In genomic region chr5:93307557-93307956, GRCh38 we compare ENCODE assay signal across 22 cellular contexts.
DNase-seq lines count a peak whose midpoint lies in the region; ATAC-seq, FAIRE-seq and TF ChIP-seq lines count a peak whose summit lies in the region.
"Had no signal": no experiment of that assay in that cellular context is flagged by ENCODE, and none has a peak within 500 bp of the region (broad histone marks: within the 10 kb centered on the region; RNA-seq: fewer than 3 reads in every experiment).

No MANE protein-coding gene starts in this region.

- H3K9ac ChIP-seq in IMR-90 (ENCODE audit: low read depth, low read length) (no peak overlapping the region), astrocyte (ENCODE audit: low read length) (no peak overlapping the region)

- no peak overlapping the region for H3K4me3 Mint-ChIP-seq in astrocyte (ENCODE audit: unreplicated experiment)
- H3K4me3 Mint-ChIP-seq: activated naive CD8-positive, alpha-beta T cell; immature natural killer cell had no signal

- peak; percentile 67 for DNase-seq in AG09309 (ENCODE audit: low read depth)
- DNase-seq in IMR-90, result peak; percentile 63
- DNase-seq in astrocyte (ENCODE audit: low read depth), result peak; percentile 77
- DNase-seq in fibroblast of villous mesenchyme (ENCODE audit: low read depth), result peak; percentile 20
- DNase-seq in medulla oblongata (ENCODE audit: extremely low spot score), result no peak
- no peak for DNase-seq in H4 (ENCODE audit: low spot score)
- no peak for DNase-seq in GM12891 (ENCODE audit: insufficient read length, low spot score)
- DNase-seq in stomach, result no peak
- DNase-seq: AML-193, COR-L47, dorsolateral prefrontal cortex, GOT3, heart right ventricle, immature natural killer cell, NCI-H1105 treated with DMSO at 0.1 percent for 48 hours, NCI-H82, retina, substantia nigra, T-helper 9 cell had no signal

- H3K79me1 ChIP-seq in IMR-90 (ENCODE audit: low read depth in 1 of 2, low read length in 2 of 2), result no peaks in the 10 kb centered on the region

- CTCF ChIA-PET in IMR-90 (lab: Yijun Ruan, JAX), result no interaction called here

- no peak overlapping the region for H2AK9ac ChIP-seq in IMR-90 (replicated peaks; ENCODE audit: low read depth, low read length, poor library complexity)

- no peak overlapping the region for H2BK120ac ChIP-seq in IMR-90 (ENCODE audit: low read depth, low read length)

- no peaks in the 10 kb centered on the region for H3K9me3 ChIP-seq in IMR-90 (ENCODE audit: control insufficient read depth, insufficient read depth, low read length)
- no peaks in the 10 kb centered on the region for H3K9me3 ChIP-seq in astrocyte (ENCODE audit: insufficient read depth, low read depth, low read length)
- no peaks in the 10 kb centered on the region for H3K9me3 ChIP-seq in stomach
- H3K9me3 ChIP-seq: heart right ventricle, neutrophil had no signal

- no peak overlapping the region for H3K4ac ChIP-seq in IMR-90 (ENCODE audit: low read depth, low read length)

- TF ChIP-seq RAD21 in IMR-90 (IDR thresholded peaks at IDR 0.05; ENCODE audit: low read length), result no peak

- no peak overlapping the region for H3K18ac ChIP-seq in IMR-90 (ENCODE audit: low read depth, low read length)

- POLR2A ChIA-PET in IMR-90 (lab: Charles Lee; ENCODE audit: unreplicated experiment), result no interaction called here

- H4K20me1 ChIP-seq in IMR-90 (ENCODE audit: insufficient read depth, low read length) (no peaks in the 10 kb centered on the region), astrocyte (ENCODE audit: insufficient read depth, low read length) (no peaks in the 10 kb centered on the region)

- ATAC-seq in IMR-90 (ENCODE audit: low read depth), result peak; percentile 24; the same call in 1 of the 2 replicates
- ATAC-seq: heart right ventricle, Panc1 had no signal

- H3K4me3 ChIP-seq in AG09309 (ENCODE audit: control insufficient read depth, low read depth, low read length) (no peak overlapping the region), IMR-90 (ENCODE audit: insufficient read depth, low read depth, low read length) (no peak overlapping the region), astrocyte (ENCODE audit: insufficient read depth, low read depth, low read length) (no peak overlapping the region), fibroblast of villous mesenchyme (ENCODE audit: low read depth, low read length) (no peak overlapping the region), stomach (no peak overlapping the region)
- H3K4me3 ChIP-seq: dorsolateral prefrontal cortex, heart right ventricle had no signal

- no peak overlapping the region for H3K14ac ChIP-seq in IMR-90 (replicated peaks; ENCODE audit: low read depth, low read length)

- no peaks in the 10 kb centered on the region; the same call in none of the 2 replicates for H3K9me1 ChIP-seq in IMR-90 (ENCODE audit: insufficient read depth, low read length)

- TF ChIP-seq POLR2A in IMR-90 (IDR thresholded peaks at IDR 0.05; ENCODE audit: low read depth, low read length) (no peak), GM12891 (IDR thresholded peaks at IDR 0.05; ENCODE audit: low read depth, low read length) (no peak), stomach (IDR thresholded peaks at IDR 0.05) (no peak)

- H3K4me2 ChIP-seq in IMR-90 (ENCODE audit: low read depth, low read length) (no peak overlapping the region), astrocyte (ENCODE audit: low read length) (no peak overlapping the region)

- FAIRE-seq in astrocyte (lab: Jason Lieb, UNC) (peak; percentile 26), GM12891 (lab: Jason Lieb, UNC) (no peak)

- no peak overlapping the region for H2BK20ac ChIP-seq in IMR-90 (ENCODE audit: low read depth, low read length)

- TF ChIP-seq EP300 in stomach (IDR thresholded peaks at IDR 0.05), result no peak

- H3K27me3 Mint-ChIP-seq in astrocyte (ENCODE audit: low read depth, unreplicated experiment), result no peaks in the 10 kb centered on the region

- TF ChIP-seq CTCF in AG09309 (IDR thresholded peaks at IDR 0.05; ENCODE audit: control insufficient read depth, insufficient read depth, low read depth, low read length, missing control alignments) (no peak), IMR-90 (conservative IDR thresholded peaks at IDR 0.05; ENCODE audit: low read depth, low read length) (no peak), astrocyte (IDR thresholded peaks at IDR 0.05; ENCODE audit: insufficient read depth, low read depth, low read length) (no peak), fibroblast of villous mesenchyme (IDR thresholded peaks at IDR 0.05; ENCODE audit: insufficient read depth, low read depth, low read length) (no peak), stomach (IDR thresholded peaks at IDR 0.05) (no peak)

- dilution Hi-C loops in IMR-90 (cut with HindIII; ENCODE audit: low sequenced_read_pairs, unreplicated experiment), result no loop called here

- no peaks in the 10 kb centered on the region for H3K9me3 Mint-ChIP-seq in astrocyte (ENCODE audit: unreplicated experiment)

- H2AFZ ChIP-seq in IMR-90 (replicated peaks; ENCODE audit: low read length, poor library complexity) (no peak overlapping the region), astrocyte (ENCODE audit: low read depth, low read length) (no peak overlapping the region)

- H3K27me3 ChIP-seq in IMR-90 (ENCODE audit: control insufficient read depth, insufficient read depth, low read length) (no peaks in the 10 kb centered on the region), astrocyte (ENCODE audit: insufficient read depth, low read length) (no peaks in the 10 kb centered on the region), stomach (no peaks in the 10 kb centered on the region)
- H3K27me3 ChIP-seq: dorsolateral prefrontal cortex, heart right ventricle, neutrophil had no signal

- no peak overlapping the region for H3K27ac Mint-ChIP-seq in astrocyte (ENCODE audit: unreplicated experiment)
- H3K27ac Mint-ChIP-seq: activated naive CD8-positive, alpha-beta T cell; immature natural killer cell had no signal

- H3K4me1 ChIP-seq in IMR-90 (ENCODE audit: control insufficient read depth, insufficient read depth, low read length), result peaks cover 3% of the 10 kb centered on the region; the same call in 1 of the 2 replicates
- peaks cover 6% of the 10 kb centered on the region for H3K4me1 ChIP-seq in astrocyte (ENCODE audit: insufficient read depth, low read length)
- H3K4me1 ChIP-seq in stomach, result peaks cover 0 to 8% (median 2%) of the 10 kb centered on the region in 4 donors

- no peak overlapping the region for H2BK15ac ChIP-seq in IMR-90 (ENCODE audit: low read depth, low read length)

- in situ Hi-C loops in IMR-90 (cut with MboI; ENCODE audit: low sequenced_read_pairs), result no loop called here

- no TSS peak for BruUV-seq in IMR-90 (replicated peaks; lab: Mats Ljungman, UMichigan)

- H3K27ac ChIP-seq in IMR-90 (ENCODE audit: insufficient read depth, low read length) (no peak overlapping the region), astrocyte (ENCODE audit: low read depth, low read length) (no peak overlapping the region), stomach (no peak overlapping the region)
- H3K27ac ChIP-seq: heart right ventricle, neutrophil had no signal

- no peak overlapping the region for H3K23ac ChIP-seq in IMR-90 (ENCODE audit: low read depth, low read length)

- H2AK5ac ChIP-seq in IMR-90 (ENCODE audit: low read depth, low read length), result no peak overlapping the region

- H3K56ac ChIP-seq in IMR-90 (ENCODE audit: extremely low read depth, insufficient read depth, low read length), result no peak overlapping the region

- intact Hi-C loops in IMR-90 (cut with micrococcal nuclease) (no loop called here), stomach (cut with DNase I; ENCODE audit: low total_unique reads) (no loop called here)

- peaks cover 24% of the 10 kb centered on the region for H3K4me1 Mint-ChIP-seq in astrocyte (ENCODE audit: low read depth, unreplicated experiment)
- H3K4me1 Mint-ChIP-seq: immature natural killer cell had no signal

- H3K36me3 Mint-ChIP-seq in astrocyte (ENCODE audit: low read depth, unreplicated experiment), result no peaks in the 10 kb centered on the region
- H3K36me3 Mint-ChIP-seq: activated naive CD8-positive, alpha-beta T cell; immature natural killer cell had no signal

- H3K36me3 ChIP-seq in IMR-90 (ENCODE audit: control insufficient read depth, insufficient read depth, low read length) (no peaks in the 10 kb centered on the region), astrocyte (ENCODE audit: insufficient read depth, low read length) (no peaks in the 10 kb centered on the region), stomach (no peaks in the 10 kb centered on the region)
- H3K36me3 ChIP-seq: heart right ventricle, neutrophil had no signal

- no peaks in the 10 kb centered on the region for H3K79me2 ChIP-seq in astrocyte (ENCODE audit: insufficient read depth, low read length)

- no peak overlapping the region for H4K91ac ChIP-seq in IMR-90 (ENCODE audit: insufficient read depth, low read depth, low read length)

- no peak overlapping the region for H4K5ac ChIP-seq in IMR-90 (ENCODE audit: low read depth, low read length)

- H4K8ac ChIP-seq in IMR-90 (ENCODE audit: low read depth in 2 of 2, low read length in 2 of 2), result no peak overlapping the region

- H2BK5ac ChIP-seq in IMR-90 (ENCODE audit: low read depth, low read length, poor library complexity, severe bottlenecking), result no peak overlapping the region

TF ChIP-seq in IMR-90, 13 proteins besides CTCF, POLR2A, EP300 and RAD21 (continues in another document):
- TF ChIP-seq FOS (IDR thresholded peaks at IDR 0.05; ENCODE audit: low read depth, low read length), result no peak
- no peak for TF ChIP-seq USF2 (IDR thresholded peaks at IDR 0.05; ENCODE audit: low read depth, low read length)
- peak; percentile 22; the same call in 1 of the 2 replicates for TF ChIP-seq CEBPB (IDR thresholded peaks at IDR 0.05; ENCODE audit: low read depth, low read length)
- no peak for TF ChIP-seq RFX5 (IDR thresholded peaks at IDR 0.05; ENCODE audit: low read depth, low read length)

TF ChIP-seq in GM12891, 5 proteins besides CTCF, POLR2A, EP300 and RAD21:
- no peak for TF ChIP-seq POU2F2 (IDR thresholded peaks at IDR 0.05; ENCODE audit: low read depth, low read length)
- no peak for TF ChIP-seq SPI1 (IDR thresholded peaks at IDR 0.05; ENCODE audit: low read depth, low read length)
- TF ChIP-seq PAX5 (IDR thresholded peaks at IDR 0.05; ENCODE audit: insufficient read depth, low read length, severe bottlenecking), result no peak
- TF ChIP-seq TAF1 (IDR thresholded peaks at IDR 0.05; ENCODE audit: low read depth, low read length), result no peak
- TF ChIP-seq POLR2AphosphoS5 (IDR thresholded peaks at IDR 0.05; ENCODE audit: low read depth, low read length), result no peak

Comparison
In these comparisons a context has a peak if more than half of its experiments do, and no peak if none do; other contexts are left out.
1. DNase-seq: peak in AG09309 (single experiment), IMR-90 (single experiment), astrocyte (single experiment) and fibroblast of villous mesenchyme (single experiment); none in medulla oblongata (single experiment), H4 (single experiment), GM12891 (single experiment) and stomach (single experiment).